ENCODE assay signal across 1 cellular context in the genomic region with DNA sequence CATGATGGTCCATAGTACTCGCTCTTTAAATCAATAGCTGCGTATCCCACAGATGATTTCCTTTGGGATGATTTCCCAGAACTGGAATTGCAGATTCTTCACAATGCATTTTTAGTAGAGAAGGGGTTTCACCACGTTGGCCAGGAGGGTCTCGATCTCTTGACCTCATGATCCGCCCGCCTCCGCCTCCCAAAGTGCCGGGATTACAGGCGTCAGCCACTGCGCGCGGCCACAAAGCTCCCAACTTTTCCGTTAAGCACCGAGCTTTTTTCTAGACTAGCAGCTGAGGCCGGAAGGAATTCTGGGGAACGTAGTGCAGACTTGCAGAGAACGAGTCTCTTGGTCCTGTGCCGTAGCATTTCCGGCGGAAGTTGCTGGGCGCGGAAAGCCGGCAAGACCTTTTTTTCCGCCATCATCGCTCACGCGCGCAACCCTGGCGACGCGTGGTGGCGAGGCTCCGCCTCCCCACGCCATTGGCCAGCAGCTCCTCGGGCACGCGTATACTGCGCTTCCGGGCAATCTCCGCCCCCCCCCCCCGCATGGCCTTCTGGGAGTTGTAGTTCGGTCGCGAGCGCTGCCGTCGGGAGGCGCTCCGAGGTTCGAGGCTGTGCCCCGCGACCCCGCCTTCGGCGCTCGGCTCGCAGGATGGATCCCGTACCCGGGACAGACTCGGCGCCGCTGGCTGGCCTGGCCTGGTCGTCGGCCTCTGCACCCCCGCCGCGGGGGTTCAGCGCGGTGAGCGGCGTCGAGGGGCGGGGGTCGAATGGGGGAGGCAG.
A peak's percentile ranks its signal among the peaks of the same experiment; 100 is the strongest.
TF ChIP-seq lines count a peak whose summit lies in the region.

A gene (plus strand): TSS at position 557 of the 776 bp plus-strand sequence. CDS start 89 bp downstream, at position 646.

TF ChIP-seq in HCT116, 20 proteins besides CTCF, POLR2A, EP300 and RAD21 (continued from another document):
- TF ChIP-seq CEBPB (IDR thresholded peaks at IDR 0.05; ENCODE audit: low read depth) (no peak), CBX3 (IDR thresholded peaks at IDR 0.05; ENCODE audit: low read depth) (peak; percentile 82), SRF (IDR thresholded peaks at IDR 0.05; ENCODE audit: low read depth) (peak; percentile 85)
- TF ChIP-seq, protein P1, sequence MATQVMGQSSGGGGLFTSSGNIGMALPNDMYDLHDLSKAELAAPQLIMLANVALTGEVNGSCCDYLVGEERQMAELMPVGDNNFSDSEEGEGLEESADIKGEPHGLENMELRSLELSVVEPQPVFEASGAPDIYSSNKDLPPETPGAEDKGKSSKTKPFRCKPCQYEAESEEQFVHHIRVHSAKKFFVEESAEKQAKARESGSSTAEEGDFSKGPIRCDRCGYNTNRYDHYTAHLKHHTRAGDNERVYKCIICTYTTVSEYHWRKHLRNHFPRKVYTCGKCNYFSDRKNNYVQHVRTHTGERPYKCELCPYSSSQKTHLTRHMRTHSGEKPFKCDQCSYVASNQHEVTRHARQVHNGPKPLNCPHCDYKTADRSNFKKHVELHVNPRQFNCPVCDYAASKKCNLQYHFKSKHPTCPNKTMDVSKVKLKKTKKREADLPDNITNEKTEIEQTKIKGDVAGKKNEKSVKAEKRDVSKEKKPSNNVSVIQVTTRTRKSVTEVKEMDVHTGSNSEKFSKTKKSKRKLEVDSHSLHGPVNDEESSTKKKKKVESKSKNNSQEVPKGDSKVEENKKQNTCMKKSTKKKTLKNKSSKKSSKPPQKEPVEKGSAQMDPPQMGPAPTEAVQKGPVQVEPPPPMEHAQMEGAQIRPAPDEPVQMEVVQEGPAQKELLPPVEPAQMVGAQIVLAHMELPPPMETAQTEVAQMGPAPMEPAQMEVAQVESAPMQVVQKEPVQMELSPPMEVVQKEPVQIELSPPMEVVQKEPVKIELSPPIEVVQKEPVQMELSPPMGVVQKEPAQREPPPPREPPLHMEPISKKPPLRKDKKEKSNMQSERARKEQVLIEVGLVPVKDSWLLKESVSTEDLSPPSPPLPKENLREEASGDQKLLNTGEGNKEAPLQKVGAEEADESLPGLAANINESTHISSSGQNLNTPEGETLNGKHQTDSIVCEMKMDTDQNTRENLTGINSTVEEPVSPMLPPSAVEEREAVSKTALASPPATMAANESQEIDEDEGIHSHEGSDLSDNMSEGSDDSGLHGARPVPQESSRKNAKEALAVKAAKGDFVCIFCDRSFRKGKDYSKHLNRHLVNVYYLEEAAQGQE (IDR thresholded peaks at IDR 0.05; ENCODE audit: low read depth) = no peak
